ENCODE assay signal across 2 cellular contexts in the genomic region with DNA sequence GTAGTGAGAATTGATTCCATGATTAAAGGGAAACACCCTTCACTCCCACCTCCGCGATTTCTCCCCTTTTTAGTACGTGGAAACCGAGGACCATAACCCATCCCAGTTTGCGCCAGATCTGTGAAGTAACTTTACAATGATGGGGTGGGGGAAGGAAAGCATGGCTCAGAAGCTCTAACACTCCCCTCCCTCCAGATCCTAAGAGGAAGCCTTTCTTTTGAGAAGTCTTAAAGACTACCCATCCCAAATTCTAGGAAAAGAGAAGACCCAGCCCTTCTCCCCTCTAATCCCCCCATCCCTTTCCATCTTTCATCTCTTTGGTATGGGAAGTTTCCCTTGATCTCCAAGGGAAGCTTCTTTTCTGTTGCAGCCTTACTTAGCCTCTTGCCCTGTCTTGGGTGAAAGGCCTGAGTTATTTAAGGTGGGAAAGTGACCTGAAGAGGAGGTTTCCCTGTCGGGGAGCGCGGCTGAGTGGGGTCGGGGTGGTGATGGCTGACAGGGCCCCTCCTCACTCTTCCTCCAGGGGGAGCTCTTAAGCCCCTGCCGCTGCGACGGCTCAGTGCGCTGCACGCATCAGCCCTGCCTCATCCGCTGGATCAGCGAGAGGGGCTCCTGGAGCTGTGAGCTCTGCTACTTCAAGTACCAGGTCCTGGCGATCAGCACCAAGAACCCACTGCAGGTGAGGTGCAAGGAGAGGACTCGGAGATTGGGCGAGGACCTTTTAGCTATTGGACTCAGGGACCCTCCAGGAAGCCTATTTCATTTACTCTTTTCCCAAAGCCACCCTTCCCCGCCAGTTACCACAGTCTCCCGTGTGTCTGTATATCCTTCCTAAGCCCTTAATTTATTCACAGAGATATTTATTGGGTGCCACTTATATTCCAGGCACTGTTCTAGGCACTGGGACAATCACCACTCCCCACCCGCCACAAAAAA.
A peak's percentile ranks its signal among the peaks of the same experiment; 100 is the strongest.
TF ChIP-seq lines count a peak whose summit lies in the region.

No MANE protein-coding gene starts in this region.

TF ChIP-seq in IMR-90, 13 proteins besides CTCF, POLR2A, EP300 and RAD21:
- TF ChIP-seq RCOR1 (IDR thresholded peaks at IDR 0.05; ENCODE audit: insufficient replicate concordance, low read length) (no peak), SMC3 (IDR thresholded peaks at IDR 0.05; ENCODE audit: low read depth, low read length) (0 out of 2 replicates have a peak, but pooled peaks have one; percentile 6)
TF ChIP-seq in IMR-90: peak in this region for 1.

TF ChIP-seq in WTC11, 78 proteins besides CTCF, POLR2A, EP300 and RAD21:
- TF ChIP-seq IRF2 (CRISPR knock-in tag; IDR thresholded peaks at IDR 0.05; ENCODE audit: borderline replicate concordance, low read depth) = no peak
- TF ChIP-seq, protein P1, sequence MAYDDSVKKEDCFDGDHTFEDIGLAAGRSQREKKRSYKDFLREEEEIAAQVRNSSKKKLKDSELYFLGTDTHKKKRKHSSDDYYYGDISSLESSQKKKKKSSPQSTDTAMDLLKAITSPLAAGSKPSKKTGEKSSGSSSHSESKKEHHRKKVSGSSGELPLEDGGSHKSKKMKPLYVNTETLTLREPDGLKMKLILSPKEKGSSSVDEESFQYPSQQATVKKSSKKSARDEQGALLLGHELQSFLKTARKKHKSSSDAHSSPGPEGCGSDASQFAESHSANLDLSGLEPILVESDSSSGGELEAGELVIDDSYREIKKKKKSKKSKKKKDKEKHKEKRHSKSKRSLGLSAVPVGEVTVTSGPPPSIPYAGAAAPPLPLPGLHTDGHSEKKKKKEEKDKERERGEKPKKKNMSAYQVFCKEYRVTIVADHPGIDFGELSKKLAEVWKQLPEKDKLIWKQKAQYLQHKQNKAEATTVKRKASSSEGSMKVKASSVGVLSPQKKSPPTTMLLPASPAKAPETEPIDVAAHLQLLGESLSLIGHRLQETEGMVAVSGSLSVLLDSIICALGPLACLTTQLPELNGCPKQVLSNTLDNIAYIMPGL (CRISPR knock-in tag; IDR thresholded peaks at IDR 0.05) = 0 out of 2 replicates have a peak, but pooled peaks have one; percentile 63
TF ChIP-seq in WTC11: peak in this region for 1.
